In genomic region chr7:43278088-43278644, GRCh38 we compare ENCODE assay signal across 13 cellular contexts.
"Had no signal": no experiment of that assay in that cellular context is flagged by ENCODE, and none has a peak within 500 bp of the region (broad histone marks: within the 10 kb centered on the region; RNA-seq: fewer than 3 reads in every experiment).

No MANE protein-coding gene starts in this region.

- H3K27ac ChIP-seq: pancreas, testis, upper lobe of left lung had no signal

- H3K4me3 ChIP-seq: pancreas, testis, upper lobe of left lung had no signal

- H3K4me1 ChIP-seq: pancreas, testis had no signal

- H3K27me3 ChIP-seq: pancreas, testis, upper lobe of left lung had no signal

- DNase-seq: activated CD4-positive, alpha-beta T cell treated with anti-CD3 and anti-CD28 coated beads, Interleukin-2, amount 50 U/mL, for 1 hour; activated CD4-positive, CD25-positive, alpha-beta regulatory T cell; activated naive CD8-positive, alpha-beta T cell treated with anti-CD3 and anti-CD28 coated beads, Interleukin-2, amount 10 ng/mL, durations not matched to agents 7 days and 5 days; aorta; erythroblast; hippocampal formation; left ventricle myocardium superior; mesenchymal stem cell; naive thymus-derived CD8-positive, alpha-beta T cell; pancreas; stimulated activated naive CD8-positive, alpha-beta T cell treated with anti-CD3 and anti-CD28 coated beads, Interleukin-15, amount 100 ng/mL, for 72 hours; testis; upper lobe of left lung had no signal

- FAIRE-seq: pancreas had no signal

- H3K36me3 ChIP-seq: pancreas, upper lobe of left lung had no signal

- H3K9me3 ChIP-seq: pancreas, testis, upper lobe of left lung had no signal
